Comparison of ENCODE assay signal across 8 cellular contexts in the genomic region with DNA sequence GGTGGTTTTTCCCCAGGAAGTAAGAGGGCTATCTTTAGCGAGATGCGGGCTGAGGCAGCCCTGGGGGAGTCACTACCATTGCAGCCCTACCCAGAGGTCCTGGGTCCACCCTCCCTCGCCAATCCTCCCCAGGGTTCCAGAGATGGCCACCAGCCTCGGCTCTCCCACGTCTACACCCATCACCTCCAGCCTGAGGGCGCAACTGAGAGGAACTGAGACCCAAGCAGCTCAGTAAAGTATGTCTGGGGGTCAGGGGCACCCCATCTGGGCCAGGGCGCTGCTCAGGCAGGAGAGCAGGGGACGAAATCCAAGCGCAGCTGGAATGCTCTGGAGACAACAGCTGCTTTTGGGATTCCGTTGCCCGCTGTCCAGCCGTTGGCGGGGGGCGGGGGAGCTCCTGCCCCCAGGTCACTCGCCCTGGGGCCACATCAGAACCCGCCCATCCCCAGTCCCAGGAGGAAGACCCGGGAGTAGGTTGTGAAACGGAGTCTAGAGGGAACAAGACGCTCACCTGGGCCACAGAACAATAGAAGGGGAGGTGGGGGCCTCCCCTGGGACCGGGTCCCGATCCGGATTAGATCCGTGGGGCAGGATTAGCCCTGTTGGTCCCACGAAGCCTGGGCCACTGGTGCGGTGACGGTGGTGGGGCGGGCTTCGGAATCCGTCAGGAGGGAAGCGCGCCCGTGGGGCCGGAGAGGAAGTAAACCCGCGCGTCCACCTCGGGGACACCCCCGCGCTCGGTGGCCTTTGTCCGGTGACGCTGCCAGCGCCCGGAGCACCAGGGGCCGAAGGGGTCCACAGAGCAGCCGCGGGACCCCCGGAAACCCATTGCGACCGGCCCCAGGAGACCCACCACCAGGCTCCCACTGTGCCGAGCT. TPM values are rescaled to one million over a fixed set of nuclear protein-coding genes. Genes with fewer than 3 reads are reported as not detected.
DNase-seq lines count a peak whose midpoint lies in the region; ATAC-seq and TF ChIP-seq lines count a peak whose summit lies in the region.

No MANE protein-coding gene starts in this region.

- H3K27ac ChIP-seq in A673 (ENCODE audit: low read depth, low read length, poor library complexity, severe bottlenecking) (peak overlapping the region; percentile 96), esophagus muscularis mucosa (replicated peaks in 1 of 4) (peak overlapping the region; percentile 98 to 100 (median 100))

- H3K4me1 ChIP-seq in A673 (ENCODE audit: insufficient read depth, low read length, poor library complexity, severe bottlenecking) (no peaks in the 10 kb centered on the region), esophagus muscularis mucosa (peaks cover 48 to 70% (median 57%) of the 10 kb centered on the region in 4 donors)

- BruUV-seq in A673 (replicated peaks; lab: Mats Ljungman, UMichigan) = TSS peak; percentile 22

- TF ChIP-seq CTCF in A673 (conservative IDR thresholded peaks at IDR 0.05; ENCODE audit: low read depth, low read length) (no peak), GM12864 (IDR thresholded peaks at IDR 0.05; ENCODE audit: low read depth, low read length, missing control alignments) (no peak), esophagus muscularis mucosa (IDR thresholded peaks at IDR 0.05) (no peak), natural killer cell (IDR thresholded peaks at IDR 0.05) (no peak)

- no peaks in the 10 kb centered on the region for H3K9me3 Mint-ChIP-seq in natural killer cell

- WGBS in esophagus muscularis mucosa = 10% methylated on average over 5 of the region's 51 CpGs

- DNase-seq in A673 (ENCODE audit: low spot score) (no peak), GM12864 (ENCODE audit: low read depth) (no peak), UCSD-AML1 (lab: John Stamatoyannopoulos, UW; ENCODE audit: unreplicated experiment) (peak; percentile 69), esophagus muscularis mucosa (ENCODE audit: extremely low spot score) (no peak), natural killer cell (peak; percentile 46)
- no peak for DNase-seq in central memory CD4-positive, alpha-beta T cell

- TF ChIP-seq EP300 in esophagus muscularis mucosa (IDR thresholded peaks at IDR 0.05) = no peak

- H3K4me3 ChIP-seq in A673 (ENCODE audit: low read depth, low read length, poor library complexity, severe bottlenecking) = peak overlapping the region; percentile 83
- peak overlapping the region; percentile 79 for H3K4me3 ChIP-seq in GM12864 (ENCODE audit: low read depth, low read length)
- H3K4me3 ChIP-seq in esophagus muscularis mucosa = peak overlapping the region; percentile 81 to 98 (median 89)

- H3K36me3 Mint-ChIP-seq in natural killer cell = no peaks in the 10 kb centered on the region

- H3K36me3 ChIP-seq in A673 (ENCODE audit: insufficient read depth, low read length, poor library complexity, severe bottlenecking) (peaks cover 17% of the 10 kb centered on the region), esophagus muscularis mucosa (peaks cover 20 to 40% (median 37%) of the 10 kb centered on the region in 4 donors)

- CTCF ChIA-PET in A673 (lab: Charles Lee) = interaction anchor here (0.6 to 2.5 kb wide), 2 partner anchors 13 to 16 kb away, joined by 3 to 14 read pairs; partner anchors contain the start of gene WDR6

- peaks cover 16 to 27% of the 10 kb centered on the region in 2 donors for H3K4me1 Mint-ChIP-seq in natural killer cell

- H3K27me3 ChIP-seq in A673 (replicated peaks; ENCODE audit: insufficient read depth, low read depth, low read length, poor library complexity) (no peaks in the 10 kb centered on the region), esophagus muscularis mucosa (no peaks in the 10 kb centered on the region)

- H3K9me3 ChIP-seq in A673 (ENCODE audit: low read depth, low read length, poor library complexity, severe bottlenecking) (no peaks in the 10 kb centered on the region), esophagus muscularis mucosa (no peaks in the 10 kb centered on the region)

- no peaks in the 10 kb centered on the region for H3K27me3 Mint-ChIP-seq in natural killer cell (ENCODE audit: low read depth in 2 of 2)

- ATAC-seq in HG03196 (IDR thresholded peaks at IDR 0.05; ENCODE audit: unreplicated experiment) (peak; percentile 4), natural killer cell (no peak), HG02610 (IDR thresholded peaks at IDR 0.05; ENCODE audit: unreplicated experiment) (no peak)

- POLR2A ChIA-PET in A673 (lab: Charles Lee; ENCODE audit: low non-redundant PET) = interaction anchor here (0.6 kb wide), 1 partner anchor 9 kb away, joined by 13 read pairs; no protein-coding TSS in a partner anchor

- H3K4me3 Mint-ChIP-seq in natural killer cell = peak overlapping the region; percentile 98

- no peak for TF ChIP-seq POLR2A in esophagus muscularis mucosa (IDR thresholded peaks at IDR 0.05; ENCODE audit: low read depth)

- peak overlapping the region; percentile 95 to 99 for H3K27ac Mint-ChIP-seq in natural killer cell

- intact Hi-C loops in A673 (cut with micrococcal nuclease; ENCODE audit: unreplicated experiment) (no loop called here), esophagus muscularis mucosa (cut with DNase I) (no loop called here), natural killer cell (cut with micrococcal nuclease) (loop anchor here (1.0 to 5.0 kb wide), 3 partner anchors 9 to 33 kb away; partner anchors contain the start of genes IMPDH2 and WDR6)

RNA-seq across cellular contexts. Expression of gene NDUFAF3, which starts 1.3 kb away (rescaled TPM):
- total RNA-seq in A673 (2021) (36.6 and 39.1 TPM in 2 replicates), esophagus muscularis mucosa (100 to 1,000 TPM in 3 of 4 donors, 10 to 100 TPM in 1; 90.9 to 142 (median 116) TPM), natural killer cell (10 to 100 TPM; 51.0 to 72.9 (median 66.1) TPM)

RNA-seq across cellular contexts. Expression of gene DALRD3, which starts 2.2 kb away (rescaled TPM):
- total RNA-seq in A673 (2021) (13.2 and 15.8 TPM in 2 replicates), esophagus muscularis mucosa (10 to 100 TPM; 12.4 to 31.5 (median 20.1) TPM), natural killer cell (10 to 100 TPM; 16.8 to 20.1 (median 18.0) TPM)

RNA-seq across cellular contexts. Expression of gene IMPDH2, which starts 8.6 kb away (rescaled TPM):
- total RNA-seq in A673 (2021) (190 and 196 TPM in 2 replicates), esophagus muscularis mucosa (100 to 1,000 TPM in 3 of 4 donors, 10 to 100 TPM in 1; 71.0 to 174 (median 123) TPM), natural killer cell (10 to 100 TPM; 45.6 to 85.7 (median 50.0) TPM)

RNA-seq across cellular contexts. Expression of gene WDR6, which starts 13.4 kb away (rescaled TPM):
- 88.5 and 93.7 TPM in 2 replicates for total RNA-seq in A673 (2021)
- 100 to 1,000 TPM in 1 of 4 donors, 10 to 100 TPM in 3; 77.2 to 101 (median 89.0) TPM for total RNA-seq in esophagus muscularis mucosa
- 100 to 1,000 TPM; 113 to 167 (median 129) TPM for total RNA-seq in natural killer cell

RNA-seq across cellular contexts. Expression of gene P4HTM, which starts 30.5 kb away (rescaled TPM):
- total RNA-seq in A673 (2021) = 13.3 and 14.9 TPM in 2 replicates
- 10 to 100 TPM; 25.3 to 46.4 (median 35.2) TPM for total RNA-seq in esophagus muscularis mucosa
- 10 to 100 TPM; 28.8 to 31.3 (median 30.6) TPM for total RNA-seq in natural killer cell

Comparison
In these comparisons a context has a peak if more than half of its experiments do, and no peak if none do; other contexts are left out.
1. DNase-seq: peak in UCSD-AML1 (single experiment) and natural killer cell (single experiment); none in A673 (single experiment), GM12864 (single experiment), esophagus muscularis mucosa (single experiment) and central memory CD4-positive, alpha-beta T cell (single experiment).
2. Peak in every context shown above with its lines, with median percentiles within 50 percentile points of each other: H3K4me3 ChIP-seq.